Comparison of ENCODE assay signal across 23 cellular contexts in genomic region chr16:88726408-88726749, GRCh38. TPM values are rescaled to one million over a fixed set of nuclear protein-coding genes. Genes with fewer than 3 reads are reported as not detected.
DNase-seq lines count a peak whose midpoint lies in the region; ATAC-seq, FAIRE-seq and TF ChIP-seq lines count a peak whose summit lies in the region.
"Had no signal": no experiment of that assay in that cellular context is flagged by ENCODE, and none has a peak within 500 bp of the region (broad histone marks: within the 10 kb centered on the region; RNA-seq: fewer than 3 reads in every experiment).

No MANE protein-coding gene starts in this region.

- no peak overlapping the region for H3K4me3 Mint-ChIP-seq in central memory CD8-positive, alpha-beta T cell
- H3K4me3 Mint-ChIP-seq: CD4-positive, alpha-beta memory T cell had no signal

- peak overlapping the region; percentile 85 for H3K23ac ChIP-seq in neuronal stem cell (ENCODE audit: low read depth, low read length, poor library complexity)

- CTCF ChIA-PET in HepG2 (lab: Yijun Ruan, JAX; ENCODE audit: low intra/inter-chr PET ratio, low total read pairs): no interaction called here

- H4K20me1 ChIP-seq in HepG2 (ENCODE audit: insufficient read depth, low read length): no peaks in the 10 kb centered on the region

- H3K4me3 ChIP-seq in HepG2 (replicated peaks in 1 of 3; ENCODE audit: insufficient read depth in 1 of 3, low read depth in 2 of 3, low read length in 3 of 3) (no peak overlapping the region), right lobe of liver (no peak overlapping the region), neuronal stem cell (ENCODE audit: low read length in 2 of 2) (no peak overlapping the region)
- H3K4me3 ChIP-seq: GM23248 had no signal

- no peak overlapping the region for H2AFZ ChIP-seq in HepG2 (ENCODE audit: low read length)
- H2AFZ ChIP-seq in neuronal stem cell (ENCODE audit: low read length): no peak overlapping the region
- H2AFZ ChIP-seq: GM23248 had no signal

- 98% methylated on average over 10 of the region's 17 CpGs for WGBS in HepG2 (ENCODE audit: low lambda C conversion rate)
- no CpG with 5 or more reads among the region's 17 CpGs for WGBS in right lobe of liver (ENCODE audit: insufficient coverage, low coverage, low lambda C conversion rate, missing lambda C conversion rate)
- no CpG with 5 or more reads among the region's 17 CpGs for WGBS in neuronal stem cell (ENCODE audit: extremely low coverage in 2 of 2, insufficient read length in 2 of 2, insufficient replicate concordance in 1 of 2), 2 donors

- no peaks in the 10 kb centered on the region for H3K27me3 Mint-ChIP-seq in central memory CD8-positive, alpha-beta T cell
- H3K27me3 Mint-ChIP-seq: CD4-positive, alpha-beta memory T cell had no signal

- no peak overlapping the region for H3K4me2 ChIP-seq in HepG2 (ENCODE audit: low read depth, low read length)
- no peak overlapping the region for H3K4me2 ChIP-seq in neuronal stem cell (ENCODE audit: insufficient read depth, low read length, poor library complexity, severe bottlenecking)

- H3K9ac ChIP-seq in HepG2 (ENCODE audit: insufficient read depth, low read depth, low read length) (no peak overlapping the region), neuronal stem cell (ENCODE audit: low read depth, low read length, poor library complexity) (peak overlapping the region; percentile 44)
- H3K9ac ChIP-seq: GM23248 had no signal

- no peaks in the 10 kb centered on the region for H3K9me3 ChIP-seq in HepG2 (ENCODE audit: low read length)
- no peaks in the 10 kb centered on the region for H3K9me3 ChIP-seq in right lobe of liver
- no peaks in the 10 kb centered on the region for H3K9me3 ChIP-seq in neuronal stem cell (replicated peaks in 1 of 2; ENCODE audit: control insufficient read depth in 2 of 2, insufficient read depth in 1 of 2, low read depth in 1 of 2, low read length in 2 of 2)

- H2BK120ac ChIP-seq in neuronal stem cell (ENCODE audit: low read depth, low read length): no peak overlapping the region

- H3K4me1 ChIP-seq in HepG2 (ENCODE audit: insufficient read depth, low read length) (no peaks in the 10 kb centered on the region), right lobe of liver (no peaks in the 10 kb centered on the region), neuronal stem cell (ENCODE audit: control insufficient read depth in 2 of 2, insufficient read depth in 1 of 2, low read depth in 1 of 2, low read length in 2 of 2) (no peaks in the 10 kb centered on the region)

- in situ Hi-C loops in HepG2 (cut with HindIII; ENCODE audit: extremely low pct_ligation_motif_present, low pct_unique_long_range_greater_than_20kb): no loop called here

- no TSS peak for BruUV-seq in HepG2 (replicated peaks; lab: Mats Ljungman, UMichigan)

- H3K27me3 ChIP-seq in HepG2 (ENCODE audit: control insufficient read depth in 1 of 2, insufficient read depth in 2 of 2, low read length in 2 of 2): no peaks in the 10 kb centered on the region
- no peaks in the 10 kb centered on the region for H3K27me3 ChIP-seq in right lobe of liver
- H3K27me3 ChIP-seq in neuronal stem cell (ENCODE audit: control insufficient read depth in 3 of 3, insufficient read depth in 3 of 3, low read depth in 1 of 3, low read length in 3 of 3): no peaks in the 10 kb centered on the region

- POLR2A ChIA-PET in HepG2 (lab: Yijun Ruan, JAX): no interaction called here

- TF ChIP-seq POLR2A in HepG2 (IDR thresholded peaks at IDR 0.05; ENCODE audit: insufficient read depth in 1 of 2, low read depth in 2 of 2, low read length in 2 of 2) (no peak), right lobe of liver (IDR thresholded peaks at IDR 0.05) (no peak)

- H3K27ac ChIP-seq in HepG2 (ENCODE audit: extremely low read length, insufficient read depth, low read length): no peak overlapping the region
- no peak overlapping the region for H3K27ac ChIP-seq in right lobe of liver
- no peak overlapping the region for H3K27ac ChIP-seq in neuronal stem cell (replicated peaks; ENCODE audit: low read length)
- H3K27ac ChIP-seq: GM23248 had no signal

- peak overlapping the region; percentile 28 for H2AK5ac ChIP-seq in neuronal stem cell (ENCODE audit: low read depth, low read length)

- DNase-seq in HepG2 (ENCODE audit: low spot score) (no peak), right lobe of liver (no peak), neuronal stem cell (ENCODE audit: low spot score) (no peak), NCI-H748 (lab: John Stamatoyannopoulos, UW; ENCODE audit: unreplicated experiment) (no peak), NCI-H446 (lab: John Stamatoyannopoulos, UW) (no peak)
- no peak for DNase-seq in central memory CD8-positive, alpha-beta T cell (ENCODE audit: low spot score in 2 of 2)
- DNase-seq: C1 segment of cervical spinal cord; Calu3; CD4-positive, alpha-beta memory T cell; COR-L47; DMS53; DMS79 treated with DMSO at 0.1 percent for 48 hours; GF-D8; GM23248; H7; HCEC 1CT had no signal

- H3K18ac ChIP-seq in neuronal stem cell (ENCODE audit: low read length): no peak overlapping the region

- H3K4me1 Mint-ChIP-seq in central memory CD8-positive, alpha-beta T cell: peaks cover 3% of the 10 kb centered on the region

- H4K91ac ChIP-seq in neuronal stem cell (ENCODE audit: low read depth, low read length, poor library complexity): no peak overlapping the region

- peak overlapping the region; percentile 37 for H3K4ac ChIP-seq in neuronal stem cell (ENCODE audit: low read length)

- H3K79me2 ChIP-seq in HepG2 (ENCODE audit: insufficient read depth, low read length): no peaks in the 10 kb centered on the region

- H3K9me3 Mint-ChIP-seq in central memory CD8-positive, alpha-beta T cell: no peaks in the 10 kb centered on the region

- H3K36me3 Mint-ChIP-seq in central memory CD8-positive, alpha-beta T cell (ENCODE audit: insufficient read depth): peaks cover 21% of the 10 kb centered on the region

- no peak overlapping the region for H3K14ac ChIP-seq in neuronal stem cell (ENCODE audit: low read length)

- peak overlapping the region; percentile 43 for H4K8ac ChIP-seq in neuronal stem cell (ENCODE audit: low read depth, low read length)

- TF ChIP-seq CTCF in HepG2 (CRISPR knock-in tag; IDR thresholded peaks at IDR 0.05): no peak
- TF ChIP-seq CTCF in right lobe of liver (IDR thresholded peaks at IDR 0.05): no peak

- ATAC-seq in HepG2 (no peak), right lobe of liver (no peak)
- no peak for ATAC-seq in central memory CD8-positive, alpha-beta T cell (replicated peaks; ENCODE audit: extremely low read depth, poor library complexity, severe bottlenecking)

- no peak overlapping the region for H2BK12ac ChIP-seq in neuronal stem cell (ENCODE audit: low read length)

- intact Hi-C loops in HepG2 (cut with micrococcal nuclease; ENCODE audit: unreplicated experiment) (no loop called here), right lobe of liver (cut with DNase I) (no loop called here)

- H2BK5ac ChIP-seq in neuronal stem cell (ENCODE audit: low read length): no peak overlapping the region

- TF ChIP-seq EP300 in HepG2 (IDR thresholded peaks at IDR 0.05; ENCODE audit: low read depth in 2 of 2, low read length in 2 of 2): no peak
- no peak for TF ChIP-seq EP300 in HepG2 (CRISPR knock-in tag; IDR thresholded peaks at IDR 0.05; ENCODE audit: borderline replicate concordance)

- H3K36me3 ChIP-seq in HepG2 (replicated peaks in 1 of 2; ENCODE audit: control insufficient read depth in 1 of 2, insufficient read depth in 2 of 2, low read length in 2 of 2): peaks cover 52 to 74% of the 10 kb centered on the region in 2 experiments; a peak in 4 of 5 replicates
- peaks cover 0 to 63% (median 26%) of the 10 kb centered on the region in 4 donors for H3K36me3 ChIP-seq in right lobe of liver
- no peaks in the 10 kb centered on the region for H3K36me3 ChIP-seq in neuronal stem cell (replicated peaks in 1 of 2; ENCODE audit: control insufficient read depth in 2 of 2, insufficient read depth in 2 of 2, low read length in 2 of 2)

- H3K79me1 ChIP-seq in neuronal stem cell (ENCODE audit: low read depth, low read length): peaks cover 8% of the 10 kb centered on the region

- no peak for FAIRE-seq in HepG2 (lab: Jason Lieb, UNC)
- FAIRE-seq: GM12892, GM19239, H1 had no signal

- TF ChIP-seq RAD21 in HepG2 (CRISPR knock-in tag; IDR thresholded peaks at IDR 0.05): no peak

- H3K27ac Mint-ChIP-seq in central memory CD8-positive, alpha-beta T cell (ENCODE audit: low read depth): peak overlapping the region; percentile 53
- H3K27ac Mint-ChIP-seq: CD4-positive, alpha-beta memory T cell had no signal

- peak overlapping the region; percentile 37 for H2BK15ac ChIP-seq in neuronal stem cell (ENCODE audit: low read length)

RNA-seq across cellular contexts. Expression of gene CTU2, which starts 20.1 kb away (rescaled TPM):
- total RNA-seq in HepG2 (2016; rRNA removed; fragmentation: Illumina TruSeq; extraction: Trizol) (21.9 TPM in 2 replicates), right lobe of liver (1 to 10 TPM; 5.0 to 9.5 (median 8.2) TPM)
- total RNA-seq in HepG2 (2016; cell fraction: cytosol; rRNA removed; fragmentation: Illumina TruSeq; extraction: Trizol; ENCODE audit: low read depth): 11.4 and 12.8 TPM in 2 replicates
- 16.8 and 22.4 TPM in 2 replicates for total RNA-seq in HepG2 (2016; cell fraction: insoluble cytoplasmic fraction; rRNA removed; fragmentation: Illumina TruSeq; extraction: Trizol)
- 13.8 and 15.9 TPM in 2 replicates for total RNA-seq in HepG2 (2016; cell fraction: membrane; rRNA removed; fragmentation: Illumina TruSeq; extraction: Trizol)
- 16.7 and 17.2 TPM in 2 replicates for total RNA-seq in HepG2 (2016; cell fraction: nucleus; rRNA removed; fragmentation: Illumina TruSeq; extraction: Trizol)
- 13.3 and 18.5 TPM in 2 replicates for polyA plus RNA-seq in HepG2 (2011; rRNA removed)
- 11.8 and 19.4 TPM in 2 replicates for polyA plus RNA-seq in HepG2 (2011; cell fraction: cytosol; rRNA removed)
- 63.3 and 73.6 TPM in 2 replicates for polyA plus RNA-seq in HepG2 (2011; cell fraction: nucleus; rRNA removed)
- polyA plus RNA-seq in HepG2 (2012): 11.6 and 15.1 TPM in 2 replicates
- 12.4 and 16.5 TPM in 2 replicates for polyA plus RNA-seq in HepG2 (2016; cell fraction: cytosol; fragmentation: Illumina TruSeq; extraction: Trizol; ENCODE audit: low read depth)
- polyA plus RNA-seq in HepG2 (2016; cell fraction: insoluble cytoplasmic fraction; fragmentation: Illumina TruSeq; extraction: Trizol; ENCODE audit: low read depth): 20.9 and 22.4 TPM in 2 replicates
- polyA plus RNA-seq in HepG2 (2016; cell fraction: membrane; fragmentation: Illumina TruSeq; extraction: Trizol; ENCODE audit: low read depth): 13.3 and 14.9 TPM in 2 replicates
- 39.4 and 44.9 TPM in 2 replicates for polyA plus RNA-seq in HepG2 (2016; cell fraction: nucleus; fragmentation: Illumina TruSeq; extraction: Trizol; ENCODE audit: insufficient read depth, low read depth)
- 23.1 and 25.7 TPM in 2 replicates for polyA minus RNA-seq in HepG2 (2011; rRNA and poly(A)+ RNA removed; ENCODE audit: low replicate concordance)
- 15.2 and 18.6 TPM in 2 replicates for polyA minus RNA-seq in HepG2 (2011; cell fraction: cytosol; rRNA and poly(A)+ RNA removed)
- 19.3 and 20.7 TPM in 2 replicates for polyA minus RNA-seq in HepG2 (2011; cell fraction: nucleus; rRNA and poly(A)+ RNA removed)
- polyA plus RNA-seq in neuronal stem cell (2013, experiment 1 of 2): 25.8 TPM
- polyA plus RNA-seq in neuronal stem cell (2013, experiment 2 of 2): 28.0 TPM

RNA-seq across cellular contexts. Expression of gene RNF166, which starts 20.2 kb away (rescaled TPM):
- total RNA-seq in HepG2 (2016; rRNA removed; fragmentation: Illumina TruSeq; extraction: Trizol) (15.1 and 23.0 TPM in 2 replicates), right lobe of liver (10 to 100 TPM in 2 of 6 experiments, 1 to 10 TPM in 4; 8.1 to 12.8 (median 10.0) TPM)
- 36.0 and 37.2 TPM in 2 replicates for total RNA-seq in HepG2 (2016; cell fraction: cytosol; rRNA removed; fragmentation: Illumina TruSeq; extraction: Trizol; ENCODE audit: low read depth)
- total RNA-seq in HepG2 (2016; cell fraction: insoluble cytoplasmic fraction; rRNA removed; fragmentation: Illumina TruSeq; extraction: Trizol): 17.3 and 23.3 TPM in 2 replicates
- 41.6 and 45.9 TPM in 2 replicates for total RNA-seq in HepG2 (2016; cell fraction: membrane; rRNA removed; fragmentation: Illumina TruSeq; extraction: Trizol)
- 14.0 and 14.1 TPM in 2 replicates for total RNA-seq in HepG2 (2016; cell fraction: nucleus; rRNA removed; fragmentation: Illumina TruSeq; extraction: Trizol)
- 21.4 and 26.2 TPM in 2 replicates for polyA plus RNA-seq in HepG2 (2011; rRNA removed)
- 14.8 and 24.4 TPM in 2 replicates for polyA plus RNA-seq in HepG2 (2011; cell fraction: cytosol; rRNA removed)
- polyA plus RNA-seq in HepG2 (2011; cell fraction: nucleus; rRNA removed): 83.8 and 91.3 TPM in 2 replicates
- polyA plus RNA-seq in HepG2 (2012): 12.2 and 16.1 TPM in 2 replicates
- polyA plus RNA-seq in HepG2 (2016; cell fraction: cytosol; fragmentation: Illumina TruSeq; extraction: Trizol; ENCODE audit: low read depth): 22.9 and 25.4 TPM in 2 replicates
- 19.2 and 20.2 TPM in 2 replicates for polyA plus RNA-seq in HepG2 (2016; cell fraction: insoluble cytoplasmic fraction; fragmentation: Illumina TruSeq; extraction: Trizol; ENCODE audit: low read depth)
- 32.0 and 34.1 TPM in 2 replicates for polyA plus RNA-seq in HepG2 (2016; cell fraction: membrane; fragmentation: Illumina TruSeq; extraction: Trizol; ENCODE audit: low read depth)
- 36.7 and 43.4 TPM in 2 replicates for polyA plus RNA-seq in HepG2 (2016; cell fraction: nucleus; fragmentation: Illumina TruSeq; extraction: Trizol; ENCODE audit: insufficient read depth, low read depth)
- 11.5 and 25.6 TPM in 2 replicates for polyA minus RNA-seq in HepG2 (2011; rRNA and poly(A)+ RNA removed; ENCODE audit: low replicate concordance)
- 12.9 and 17.8 TPM in 2 replicates for polyA minus RNA-seq in HepG2 (2011; cell fraction: cytosol; rRNA and poly(A)+ RNA removed)
- 14.2 and 18.7 TPM in 2 replicates for polyA minus RNA-seq in HepG2 (2011; cell fraction: nucleus; rRNA and poly(A)+ RNA removed)
- polyA plus RNA-seq in neuronal stem cell (2013, experiment 1 of 2): 20.4 TPM
- 19.1 TPM for polyA plus RNA-seq in neuronal stem cell (2013, experiment 2 of 2)

RNA-seq across cellular contexts. Expression of gene SNAI3, which starts 40.1 kb away (rescaled TPM):
- 0.09 and 0.18 TPM in 2 replicates for total RNA-seq in HepG2 (2016; rRNA removed; fragmentation: Illumina TruSeq; extraction: Trizol)
- total RNA-seq in HepG2 (2016; cell fraction: cytosol; rRNA removed; fragmentation: Illumina TruSeq; extraction: Trizol; ENCODE audit: low read depth): not detected in 2 replicates
- total RNA-seq in HepG2 (2016; cell fraction: insoluble cytoplasmic fraction; rRNA removed; fragmentation: Illumina TruSeq; extraction: Trizol): 0.13 and 0.17 TPM in 2 replicates
- total RNA-seq in HepG2 (2016; cell fraction: membrane; rRNA removed; fragmentation: Illumina TruSeq; extraction: Trizol): 0.12 TPM in 1 of 2 replicates, not detected in the other
- total RNA-seq in HepG2 (2016; cell fraction: nucleus; rRNA removed; fragmentation: Illumina TruSeq; extraction: Trizol): not detected in 2 replicates
- 0.18 and 0.40 TPM in 2 replicates for polyA plus RNA-seq in HepG2 (2011; rRNA removed)
- polyA plus RNA-seq in HepG2 (2011; cell fraction: cytosol; rRNA removed): 0.18 and 0.44 TPM in 2 replicates
- 0.35 and 0.64 TPM in 2 replicates for polyA plus RNA-seq in HepG2 (2011; cell fraction: nucleus; rRNA removed)
- polyA plus RNA-seq in HepG2 (2012): 0.40 and 0.47 TPM in 2 replicates
- polyA plus RNA-seq in HepG2 (2016; cell fraction: cytosol; fragmentation: Illumina TruSeq; extraction: Trizol; ENCODE audit: low read depth): 0.08 TPM in 1 of 2 replicates, not detected in the other
- 0.26 TPM in 1 of 2 replicates, not detected in the other for polyA plus RNA-seq in HepG2 (2016; cell fraction: insoluble cytoplasmic fraction; fragmentation: Illumina TruSeq; extraction: Trizol; ENCODE audit: low read depth)
- polyA plus RNA-seq in HepG2 (2016; cell fraction: membrane; fragmentation: Illumina TruSeq; extraction: Trizol; ENCODE audit: low read depth): 0.15 and 0.21 TPM in 2 replicates
- 0.27 TPM in 1 of 2 replicates, not detected in the other for polyA plus RNA-seq in HepG2 (2016; cell fraction: nucleus; fragmentation: Illumina TruSeq; extraction: Trizol; ENCODE audit: insufficient read depth, low read depth)
- polyA minus RNA-seq in HepG2 (2011; rRNA and poly(A)+ RNA removed; ENCODE audit: low replicate concordance): 0.84 TPM in 1 of 2 replicates, not detected in the other
- polyA minus RNA-seq in HepG2 (2011; cell fraction: cytosol; rRNA and poly(A)+ RNA removed): not detected in 2 replicates
- not detected in 2 replicates for polyA minus RNA-seq in HepG2 (2011; cell fraction: nucleus; rRNA and poly(A)+ RNA removed)
- under 1 TPM; 0.15 to 0.98 (median 0.35) TPM for total RNA-seq in right lobe of liver
- polyA plus RNA-seq in neuronal stem cell (2013, experiment 1 of 2): 0.50 TPM
- 0.32 TPM for polyA plus RNA-seq in neuronal stem cell (2013, experiment 2 of 2)
- total RNA-seq: A172, A673, Daoy, GM23248 had no signal
- polyA plus RNA-seq: BJ had no signal

RNA-seq across cellular contexts. Expression of gene PIEZO1, which starts 58.6 kb away (rescaled TPM):
- total RNA-seq in HepG2 (2016; rRNA removed; fragmentation: Illumina TruSeq; extraction: Trizol) (32.5 and 85.0 TPM in 2 replicates), right lobe of liver (10 to 100 TPM; 48.9 to 91.9 (median 64.4) TPM)
- total RNA-seq in HepG2 (2016; cell fraction: cytosol; rRNA removed; fragmentation: Illumina TruSeq; extraction: Trizol; ENCODE audit: low read depth): 42.1 and 42.4 TPM in 2 replicates
- total RNA-seq in HepG2 (2016; cell fraction: insoluble cytoplasmic fraction; rRNA removed; fragmentation: Illumina TruSeq; extraction: Trizol): 27.7 and 89.8 TPM in 2 replicates
- total RNA-seq in HepG2 (2016; cell fraction: membrane; rRNA removed; fragmentation: Illumina TruSeq; extraction: Trizol): 37.0 TPM in 2 replicates
- total RNA-seq in HepG2 (2016; cell fraction: nucleus; rRNA removed; fragmentation: Illumina TruSeq; extraction: Trizol): 117 and 146 TPM in 2 replicates
- polyA plus RNA-seq in HepG2 (2011; rRNA removed): 67.9 and 93.5 TPM in 2 replicates
- 42.8 and 69.2 TPM in 2 replicates for polyA plus RNA-seq in HepG2 (2011; cell fraction: cytosol; rRNA removed)
- polyA plus RNA-seq in HepG2 (2011; cell fraction: nucleus; rRNA removed): 643 and 860 TPM in 2 replicates
- polyA plus RNA-seq in HepG2 (2012): 52.4 and 78.3 TPM in 2 replicates
- 12.7 and 13.6 TPM in 2 replicates for polyA plus RNA-seq in HepG2 (2016; cell fraction: cytosol; fragmentation: Illumina TruSeq; extraction: Trizol; ENCODE audit: low read depth)
- polyA plus RNA-seq in HepG2 (2016; cell fraction: insoluble cytoplasmic fraction; fragmentation: Illumina TruSeq; extraction: Trizol; ENCODE audit: low read depth): 33.4 and 36.7 TPM in 2 replicates
- 20.6 and 22.7 TPM in 2 replicates for polyA plus RNA-seq in HepG2 (2016; cell fraction: membrane; fragmentation: Illumina TruSeq; extraction: Trizol; ENCODE audit: low read depth)
- polyA plus RNA-seq in HepG2 (2016; cell fraction: nucleus; fragmentation: Illumina TruSeq; extraction: Trizol; ENCODE audit: insufficient read depth, low read depth): 296 and 336 TPM in 2 replicates
- 101 and 184 TPM in 2 replicates for polyA minus RNA-seq in HepG2 (2011; rRNA and poly(A)+ RNA removed; ENCODE audit: low replicate concordance)
- polyA minus RNA-seq in HepG2 (2011; cell fraction: cytosol; rRNA and poly(A)+ RNA removed): 44.8 and 52.9 TPM in 2 replicates
- 89.5 and 109 TPM in 2 replicates for polyA minus RNA-seq in HepG2 (2011; cell fraction: nucleus; rRNA and poly(A)+ RNA removed)
- 8.0 TPM for polyA plus RNA-seq in neuronal stem cell (2013, experiment 1 of 2)
- polyA plus RNA-seq in neuronal stem cell (2013, experiment 2 of 2): 9.2 TPM
